Comparison of ENCODE assay signal across 8 cellular contexts in genomic region chr4:42750091-42750490, GRCh38.
A peak's percentile ranks its signal among the peaks of the same experiment; 100 is the strongest.
DNase-seq lines count a peak whose midpoint lies in the region; ATAC-seq and TF ChIP-seq lines count a peak whose summit lies in the region.

No MANE protein-coding gene starts in this region.

- H3K4me3 ChIP-seq in Loucy (ENCODE audit: low read length, poor library complexity, severe bottlenecking) (no peak overlapping the region), retinal pigment epithelial cell (ENCODE audit: low read length) (no peak overlapping the region)

- 0 out of 2 replicates have a peak overlapping the region, but pooled peaks have one; percentile 37 for H2AFZ ChIP-seq in Loucy (ENCODE audit: low read length)

- H3K9me3 ChIP-seq in Loucy (ENCODE audit: insufficient read depth, low read depth, low read length): no peaks in the 10 kb centered on the region

- no peak overlapping the region for H3K9ac ChIP-seq in Loucy (ENCODE audit: low read depth, low read length, poor library complexity, severe bottlenecking)

- TF ChIP-seq CTCF in Loucy (conservative IDR thresholded peaks at IDR 0.05; ENCODE audit: low read length) (peak; percentile 72), retinal pigment epithelial cell (conservative IDR thresholded peaks at IDR 0.05; ENCODE audit: low read depth, low read length) (peak; percentile 17)

- no peak overlapping the region for H3K4me2 ChIP-seq in Loucy (ENCODE audit: low read depth, low read length, poor library complexity, severe bottlenecking)

- no peaks in the 10 kb centered on the region for H3F3A ChIP-seq in Loucy (ENCODE audit: low read depth)

- no peaks in the 10 kb centered on the region for H3K36me3 ChIP-seq in Loucy (ENCODE audit: insufficient read depth, low read length)

- H3K27me3 ChIP-seq in Loucy (ENCODE audit: insufficient read depth, low read length, poor library complexity, severe bottlenecking): no peaks in the 10 kb centered on the region

- no peaks in the 10 kb centered on the region for H3K79me2 ChIP-seq in Loucy (ENCODE audit: insufficient read depth, low read length)

- no peak for ATAC-seq in HG03108 (IDR thresholded peaks at IDR 0.05; ENCODE audit: unreplicated experiment)

- H4K20me1 ChIP-seq in Loucy (ENCODE audit: insufficient read depth, low read length, poor library complexity, severe bottlenecking): no peaks in the 10 kb centered on the region

- DNase-seq in stimulated activated CD4-positive, alpha-beta T cell treated with anti-CD3 and anti-CD28 coated beads, Interleukin-4, amount 100 ng/mL, for 24 hours: peak; percentile 5
- DNase-seq in stimulated activated CD4-positive, alpha-beta T cell treated with anti-CD3 and anti-CD28 coated beads, Interleukin-4, amount 100 ng/mL, for 1 hour: no peak
- DNase-seq in central memory CD4-positive, alpha-beta T cell: peak; percentile 2
- DNase-seq in retinal pigment epithelial cell (ENCODE audit: low read depth) (no peak), NCI-H128 (lab: John Stamatoyannopoulos, UW; ENCODE audit: unreplicated experiment) (no peak), SHP77 (lab: John Stamatoyannopoulos, UW) (no peak)

- no peaks in the 10 kb centered on the region for H3K9me2 ChIP-seq in Loucy (replicated peaks; ENCODE audit: low read depth, low read length)

- no peaks in the 10 kb centered on the region for H3K4me1 ChIP-seq in Loucy (ENCODE audit: insufficient read depth, low read length, poor library complexity, severe bottlenecking)

Comparison
In these comparisons a context has a peak if more than half of its experiments do, and no peak if none do; other contexts are left out.
1. DNase-seq: peak in stimulated activated CD4-positive, alpha-beta T cell treated with anti-CD3 and anti-CD28 coated beads, Interleukin-4, amount 100 ng/mL, for 24 hours (single experiment) and central memory CD4-positive, alpha-beta T cell (single experiment); none in stimulated activated CD4-positive, alpha-beta T cell treated with anti-CD3 and anti-CD28 coated beads, Interleukin-4, amount 100 ng/mL, for 1 hour (single experiment), retinal pigment epithelial cell (single experiment), NCI-H128 (single experiment) and SHP77 (0 of 2).